ENCODE assay signal across 8 cellular contexts in the genomic region with DNA sequence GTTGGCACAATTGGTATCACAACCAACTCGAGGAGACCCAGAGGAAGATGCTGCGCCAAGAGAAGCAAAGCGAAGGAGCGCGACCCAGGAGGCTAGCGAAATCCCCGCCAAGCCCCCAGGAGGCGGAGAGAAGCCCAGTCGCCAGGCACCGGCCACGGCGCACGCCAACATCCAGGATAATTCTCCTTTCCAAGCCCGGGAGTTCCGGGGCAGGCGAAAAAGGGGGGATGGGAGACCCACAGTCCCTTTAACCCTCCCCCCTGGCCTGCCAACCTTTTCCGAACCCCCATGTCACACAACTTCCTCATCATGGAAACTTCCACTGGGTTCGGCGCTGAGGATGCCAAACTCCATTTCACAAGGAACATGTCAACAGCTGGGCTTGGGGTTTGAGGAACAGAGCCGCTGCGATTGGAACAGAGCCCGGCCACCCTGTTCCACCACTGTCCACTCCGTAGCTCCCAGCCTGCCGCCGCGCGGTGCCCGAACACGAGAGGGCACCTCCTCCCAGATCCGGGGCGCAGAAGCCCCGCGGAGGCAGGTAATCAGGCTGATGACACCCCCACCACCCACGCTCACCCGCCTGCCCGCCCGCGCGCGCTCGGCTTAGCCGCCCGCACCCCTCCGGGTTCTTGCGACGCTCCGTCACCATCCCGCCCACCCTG. TPM values are rescaled to one million over a fixed set of nuclear protein-coding genes. Genes with fewer than 3 reads are reported as not detected.
A peak's percentile ranks its signal among the peaks of the same experiment; 100 is the strongest.
DNase-seq lines count a peak whose midpoint lies in the region; ATAC-seq and TF ChIP-seq lines count a peak whose summit lies in the region.

No MANE protein-coding gene starts in this region.

- ATAC-seq in HG03378 (IDR thresholded peaks at IDR 0.05; ENCODE audit: unreplicated experiment): no peak

- peak overlapping the region; percentile 82 for H3K4me3 ChIP-seq in hepatocyte

- no peaks in the 10 kb centered on the region for H3K36me3 Mint-ChIP-seq in progenitor cell of endocrine pancreas (ENCODE audit: insufficient read depth)

- peak overlapping the region; percentile 98 for H3K27ac Mint-ChIP-seq in progenitor cell of endocrine pancreas

- no peaks in the 10 kb centered on the region for H3K9me3 ChIP-seq in hepatocyte (ENCODE audit: low read depth)

- peaks cover 40% of the 10 kb centered on the region for H3K27me3 Mint-ChIP-seq in progenitor cell of endocrine pancreas

- peak overlapping the region; percentile 99 for H3K27ac ChIP-seq in hepatocyte

- H3K9me3 Mint-ChIP-seq in progenitor cell of endocrine pancreas (ENCODE audit: low read depth): no peaks in the 10 kb centered on the region

- H4K20me1 ChIP-seq in hepatocyte (ENCODE audit: insufficient read depth, poor library complexity, severe bottlenecking): no peaks in the 10 kb centered on the region

- no peaks in the 10 kb centered on the region for H3K36me3 ChIP-seq in hepatocyte (replicated peaks; ENCODE audit: insufficient read depth, low read depth)

- peak overlapping the region; percentile 97 for H3K4me2 ChIP-seq in hepatocyte

- peaks cover 15% of the 10 kb centered on the region for H3K4me1 Mint-ChIP-seq in progenitor cell of endocrine pancreas (ENCODE audit: low read depth)

- no peaks in the 10 kb centered on the region for H3K9me2 ChIP-seq in hepatocyte (replicated peaks; ENCODE audit: insufficient read depth)

- H3K4me1 ChIP-seq in hepatocyte (ENCODE audit: insufficient read depth): peaks cover 36% of the 10 kb centered on the region

- H3K79me2 ChIP-seq in hepatocyte: peaks cover 74% of the 10 kb centered on the region

- no peaks in the 10 kb centered on the region for H3K27me3 ChIP-seq in hepatocyte

- TF ChIP-seq CTCF in hepatocyte (IDR thresholded peaks at IDR 0.05; ENCODE audit: poor library complexity) (peak; percentile 24), progenitor cell of endocrine pancreas (IDR thresholded peaks at IDR 0.05; ENCODE audit: unreplicated experiment) (no peak)

- peak overlapping the region; percentile 94 for H3K4me3 Mint-ChIP-seq in progenitor cell of endocrine pancreas (ENCODE audit: low read depth)

- peak; percentile 14 for DNase-seq in NCI-H146 (lab: John Stamatoyannopoulos, UW)
- no peak for DNase-seq in NCI-H146 treated with DMSO at 0.1 percent for 48 hours (lab: John Stamatoyannopoulos, UW; ENCODE audit: unreplicated experiment)
- DNase-seq in anterior cingulate cortex (lab: John Stamatoyannopoulos, UW): peak in 55 of 58 donors; percentile 20 to 87 (median 60)
- peak; percentile 77 for DNase-seq in hepatocyte (ENCODE audit: low spot score)
- peak; percentile 41 for DNase-seq in progenitor cell of endocrine pancreas (ENCODE audit: low spot score, unreplicated experiment)
- no peak for DNase-seq in activated effector memory CD4-positive, alpha-beta T cell treated with Interleukin-2 at 50 U/mL for 16 hours
- DNase-seq in NCI-H2029 treated with DMSO at 0.1 percent for 48 hours (lab: John Stamatoyannopoulos, UW): no peak

- under 1% methylated on average over 34 of the region's 48 CpGs for WGBS in hepatocyte (ENCODE audit: low lambda C conversion rate, missing lambda C conversion rate)

- peak overlapping the region; percentile 86 for H2AFZ ChIP-seq in hepatocyte

RNA-seq across cellular contexts. Expression of a gene that starts 0.6 kb away (rescaled TPM):
- total RNA-seq in hepatocyte (60.0 and 66.4 TPM in 2 replicates), progenitor cell of endocrine pancreas (19.7 and 28.4 TPM in 2 replicates)
- 26.8 and 28.1 TPM in 2 replicates for polyA plus RNA-seq in hepatocyte

Comparison
In these comparisons a context has a peak if more than half of its experiments do, and no peak if none do; other contexts are left out.
1. DNase-seq: peak in NCI-H146 (single experiment), anterior cingulate cortex (55 of 58), hepatocyte (single experiment) and progenitor cell of endocrine pancreas (single experiment); none in NCI-H146 treated with DMSO at 0.1 percent for 48 hours (single experiment), activated effector memory CD4-positive, alpha-beta T cell treated with Interleukin-2 at 50 U/mL for 16 hours (single experiment) and NCI-H2029 treated with DMSO at 0.1 percent for 48 hours (single experiment).